Comparison of ENCODE assay signal across 22 cellular contexts in the genomic region with DNA sequence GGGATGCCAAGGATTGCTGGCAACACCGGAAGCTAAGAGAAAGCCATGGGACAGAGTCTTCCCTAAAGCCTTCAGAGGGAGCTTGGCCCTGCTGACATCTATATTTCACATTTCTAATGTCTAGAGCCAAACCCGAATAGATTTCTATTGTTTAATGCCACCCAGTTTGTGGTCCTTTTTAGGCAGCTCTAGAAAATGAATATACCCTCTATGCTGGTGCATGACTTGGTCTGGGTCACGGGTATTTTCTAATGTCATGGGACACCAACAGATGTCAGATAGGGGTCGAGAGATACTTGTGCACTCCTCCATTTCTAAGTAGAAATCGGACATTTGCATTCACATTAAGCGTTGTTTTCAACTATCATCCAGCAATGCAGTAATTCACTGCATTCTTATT.
"Had no signal": no experiment of that assay in that cellular context is flagged by ENCODE, and none has a peak within 500 bp of the region (broad histone marks: within the 10 kb centered on the region; RNA-seq: fewer than 3 reads in every experiment).

No MANE protein-coding gene starts in this region.

- H3K9me3 ChIP-seq: gastrocnemius medialis, lower lobe of right lung, ovary, right atrium auricular region, thoracic aorta, upper lobe of left lung had no signal

- H3K9me3 Mint-ChIP-seq: effector memory CD8-positive, alpha-beta T cell; memory B cell; natural killer cell; stimulated activated naive CD8-positive, alpha-beta T cell treated with anti-CD3 and anti-CD28 coated beads, Interleukin-15, amount 100 ng/mL, for 72 hours had no signal

- H3K27ac ChIP-seq: lower lobe of right lung, ovary, right atrium auricular region, thoracic aorta, upper lobe of left lung had no signal

- H3K36me3 Mint-ChIP-seq: memory B cell, natural killer cell had no signal

- H3K4me3 Mint-ChIP-seq: effector memory CD8-positive, alpha-beta T cell; memory B cell; natural killer cell; stimulated activated naive CD8-positive, alpha-beta T cell treated with anti-CD3 and anti-CD28 coated beads, Interleukin-15, amount 100 ng/mL, for 72 hours had no signal

- H3K4me1 Mint-ChIP-seq: memory B cell; natural killer cell; stimulated activated naive CD8-positive, alpha-beta T cell treated with anti-CD3 and anti-CD28 coated beads, Interleukin-15, amount 100 ng/mL, for 72 hours had no signal

- H3K27ac Mint-ChIP-seq: effector memory CD8-positive, alpha-beta T cell; memory B cell; natural killer cell; stimulated activated naive CD8-positive, alpha-beta T cell treated with anti-CD3 and anti-CD28 coated beads, Interleukin-15, amount 100 ng/mL, for 72 hours had no signal

- DNase-seq: cortex of kidney; effector memory CD8-positive, alpha-beta T cell; head of caudate nucleus; left ventricle myocardium superior; lower lobe of right lung; natural killer cell; occipital lobe; ovary; posterior cingulate gyrus; stimulated activated CD4-positive, alpha-beta T cell treated with anti-CD3 and anti-CD28 coated beads, Interleukin-12 subunit alpha, Interleukin-12 subunit beta, amount 100 ng/mL, for 4 hours; stimulated activated CD4-positive, alpha-beta T cell treated with anti-CD3 and anti-CD28 coated beads, Interleukin-1b, Interleukin-23, amount 100 ng/mL, for 48 hours; stimulated activated CD4-positive, alpha-beta T cell treated with anti-CD3 and anti-CD28 coated beads, Interleukin-4, amount 100 ng/mL, for 1 hour; stimulated activated CD8-positive, alpha-beta memory T cell treated with anti-CD3 and anti-CD28 coated beads, Interleukin-4, amount 100 ng/mL, for 48 hours; stimulated activated naive CD4-positive, alpha-beta T cell; stimulated activated naive CD8-positive, alpha-beta T cell treated with anti-CD3 and anti-CD28 coated beads, Interleukin-15, amount 100 ng/mL, for 72 hours; upper lobe of left lung had no signal

- H3K27me3 ChIP-seq: gastrocnemius medialis, ovary, right atrium auricular region, tibial nerve, upper lobe of left lung had no signal

- H3K4me1 ChIP-seq: lower lobe of right lung, upper lobe of left lung had no signal

- H3K4me3 ChIP-seq: gastrocnemius medialis, lower lobe of right lung, ovary, right atrium auricular region, smooth muscle cell, thoracic aorta, tibial nerve, upper lobe of left lung had no signal

- H3K4me2 ChIP-seq: smooth muscle cell had no signal

- H3K36me3 ChIP-seq: gastrocnemius medialis, lower lobe of right lung, ovary, right atrium auricular region, thoracic aorta, tibial nerve, upper lobe of left lung had no signal
